Comparison of ENCODE assay signal across 8 cellular contexts in the genomic region with DNA sequence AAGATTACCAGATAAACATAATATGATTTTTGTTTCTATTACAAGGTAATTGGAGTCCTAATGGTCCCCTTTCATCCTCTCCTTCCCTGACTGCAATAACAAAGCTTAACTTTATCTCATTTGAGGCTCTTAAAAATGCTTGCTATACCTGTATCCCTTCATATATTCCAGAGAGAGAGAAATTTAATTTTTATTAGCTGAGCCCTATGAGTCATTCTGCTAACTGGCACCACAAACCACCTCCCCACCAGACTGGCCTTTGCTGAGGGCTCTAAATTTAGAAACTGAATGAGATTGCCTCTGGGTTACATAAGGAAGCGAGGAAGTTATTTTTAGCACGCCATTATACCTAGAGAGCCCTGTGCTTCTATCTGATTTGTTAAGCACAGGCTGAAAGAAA. TPM values are rescaled to one million over a fixed set of nuclear protein-coding genes. Genes with fewer than 3 reads are reported as not detected.
DNase-seq lines count a peak whose midpoint lies in the region; ATAC-seq lines count a peak whose summit lies in the region.

No MANE protein-coding gene starts in this region.

- ATAC-seq in HG02759 (IDR thresholded peaks at IDR 0.05; ENCODE audit: unreplicated experiment) = peak; percentile 71
- ATAC-seq in HG03045 (IDR thresholded peaks at IDR 0.05; ENCODE audit: unreplicated experiment) = no peak

- H3K4me3 Mint-ChIP-seq in activated CD4-positive, alpha-beta T cell treated with anti-CD3 and anti-CD28 coated beads, Interleukin-2, amount 10 ng/mL, durations not matched to agents 24 days and 14 days = no peak overlapping the region

- H3K27me3 Mint-ChIP-seq in activated CD4-positive, alpha-beta T cell treated with anti-CD3 and anti-CD28 coated beads, Interleukin-2, amount 10 ng/mL, durations not matched to agents 24 days and 14 days = no peaks in the 10 kb centered on the region

- no peaks in the 10 kb centered on the region for H3K9me3 Mint-ChIP-seq in activated CD4-positive, alpha-beta T cell treated with anti-CD3 and anti-CD28 coated beads, Interleukin-2, amount 10 ng/mL, durations not matched to agents 24 days and 14 days

- no peaks in the 10 kb centered on the region for H3K36me3 Mint-ChIP-seq in activated CD4-positive, alpha-beta T cell treated with anti-CD3 and anti-CD28 coated beads, Interleukin-2, amount 10 ng/mL, durations not matched to agents 24 days and 14 days (ENCODE audit: low read depth)

- intact Hi-C loops in activated CD4-positive, alpha-beta T cell treated with anti-CD3 and anti-CD28 coated beads, Interleukin-2, amount 10 ng/mL, durations not matched to agents 24 days and 14 days (cut with micrococcal nuclease) = no loop called here

- H3K4me1 Mint-ChIP-seq in activated CD4-positive, alpha-beta T cell treated with anti-CD3 and anti-CD28 coated beads, Interleukin-2, amount 10 ng/mL, durations not matched to agents 24 days and 14 days = no peaks in the 10 kb centered on the region

- H3K27ac Mint-ChIP-seq in activated CD4-positive, alpha-beta T cell treated with anti-CD3 and anti-CD28 coated beads, Interleukin-2, amount 10 ng/mL, durations not matched to agents 24 days and 14 days = no peak overlapping the region

- DNase-seq in DMS153 treated with DMSO at 0.1 percent for 48 hours (lab: John Stamatoyannopoulos, UW; ENCODE audit: unreplicated experiment) = peak; percentile 56
- peak; percentile 83 for DNase-seq in NCI-H2227 treated with DMSO at 0.1 percent for 48 hours (lab: John Stamatoyannopoulos, UW)
- DNase-seq in dermis blood vessel endothelial cell = peak; percentile 62
- DNase-seq in putamen (ENCODE audit: low spot score) = peak; percentile 29
- no peak for DNase-seq in activated effector memory CD4-positive, alpha-beta T cell treated with Interleukin-2 at 50 U/mL for 16 hours
- no peak for DNase-seq in activated CD4-positive, alpha-beta T cell treated with anti-CD3 and anti-CD28 coated beads, Interleukin-2, amount 10 ng/mL, durations not matched to agents 24 days and 14 days

RNA-seq across cellular contexts. Expression of gene CBLL2, which starts 27.4 kb away (rescaled TPM):
- total RNA-seq in dermis blood vessel endothelial cell = not detected in 2 replicates
- total RNA-seq in activated CD4-positive, alpha-beta T cell treated with anti-CD3 and anti-CD28 coated beads, Interleukin-2, amount 10 ng/mL, durations not matched to agents 24 days and 14 days = not detected in 2 replicates

Comparison
In these comparisons a context has a peak if more than half of its experiments do, and no peak if none do; other contexts are left out.
1. DNase-seq: peak in DMS153 treated with DMSO at 0.1 percent for 48 hours (single experiment), NCI-H2227 treated with DMSO at 0.1 percent for 48 hours (single experiment), dermis blood vessel endothelial cell (single experiment) and putamen (single experiment); none in activated effector memory CD4-positive, alpha-beta T cell treated with Interleukin-2 at 50 U/mL for 16 hours (single experiment) and activated CD4-positive, alpha-beta T cell treated with anti-CD3 and anti-CD28 coated beads, Interleukin-2, amount 10 ng/mL, durations not matched to agents 24 days and 14 days (single experiment).